Comparison of ENCODE assay signal across 7 cellular contexts in genomic region chr10:125158528-125159485, GRCh38. TPM values are rescaled to one million over a fixed set of nuclear protein-coding genes. Genes with fewer than 3 reads are reported as not detected.
DNase-seq lines count a peak whose midpoint lies in the region; ATAC-seq and TF ChIP-seq lines count a peak whose summit lies in the region.

No MANE protein-coding gene starts in this region.

- H3K23ac ChIP-seq in IMR-90 (ENCODE audit: low read depth, low read length), result peak overlapping the region; percentile 94; the same call in 1 of the 2 replicates

- H3K9me1 ChIP-seq in IMR-90 (ENCODE audit: insufficient read depth, low read length), result peaks cover 8% of the 10 kb centered on the region

- H3K4ac ChIP-seq in IMR-90 (ENCODE audit: low read depth, low read length), result peak overlapping the region; percentile 63

- H3K36me3 ChIP-seq in IMR-90 (ENCODE audit: control insufficient read depth, insufficient read depth, low read length), result no peaks in the 10 kb centered on the region

- H3K4me1 ChIP-seq in IMR-90 (ENCODE audit: control insufficient read depth, insufficient read depth, low read length), result peaks cover 18% of the 10 kb centered on the region

- dilution Hi-C loops in IMR-90 (cut with HindIII; ENCODE audit: low sequenced_read_pairs, unreplicated experiment), result no loop called here

- peaks cover 0 to 14% of the 10 kb centered on the region in 2 experiments for H3K79me1 ChIP-seq in IMR-90 (ENCODE audit: low read depth in 1 of 2, low read length in 2 of 2)

- H3K14ac ChIP-seq in IMR-90 (replicated peaks; ENCODE audit: low read depth, low read length), result peak overlapping the region; percentile 70

- intact Hi-C loops in IMR-90 (cut with micrococcal nuclease), result loop anchor here (1.0 to 5.0 kb wide), 3 partner anchors 162 to 559 kb away; no protein-coding TSS in a partner anchor
- intact Hi-C loops in cardiac septum (cut with DNase I), result loop anchor here (2.0 kb wide), 2 partner anchors 66 to 76 kb away; no protein-coding TSS in a partner anchor

- in situ Hi-C loops in G401 (cut with HindIII; ENCODE audit: low sequenced_read_pairs) (no loop called here), IMR-90 (cut with MboI; ENCODE audit: low sequenced_read_pairs) (loop anchor here (10.0 kb wide), 1 partner anchor 104 kb away; no protein-coding TSS in a partner anchor)

- H2BK15ac ChIP-seq in IMR-90 (ENCODE audit: low read depth, low read length), result no peak overlapping the region

- BruUV-seq in IMR-90 (replicated peaks; lab: Mats Ljungman, UMichigan), result no TSS peak

- H4K91ac ChIP-seq in IMR-90 (ENCODE audit: insufficient read depth, low read depth, low read length), result peak overlapping the region; percentile 25; the same call in 1 of the 2 replicates

- H3K4me3 ChIP-seq in IMR-90 (ENCODE audit: insufficient read depth, low read depth, low read length), result peak overlapping the region; percentile 93

- H3K9me3 Mint-ChIP-seq in activated naive CD8-positive, alpha-beta T cell treated with anti-CD3 and anti-CD28 coated beads, Interleukin-2, amount 50 U/mL, for 24 hours, result no peaks in the 10 kb centered on the region
- H3K9me3 Mint-ChIP-seq in osteocyte (ENCODE audit: unreplicated experiment), result no peaks in the 10 kb centered on the region

- H2BK5ac ChIP-seq in IMR-90 (ENCODE audit: low read depth, low read length, poor library complexity, severe bottlenecking), result peak overlapping the region; percentile 90

- H2AK5ac ChIP-seq in IMR-90 (ENCODE audit: low read depth, low read length), result 0 out of 2 replicates have a peak overlapping the region, but pooled peaks have one; percentile 38

- peak overlapping the region; percentile 86 for H2AFZ ChIP-seq in IMR-90 (replicated peaks; ENCODE audit: low read length, poor library complexity)

- peak overlapping the region in 1 of 2 experiments; percentile 40; a peak in 2 of 4 replicates for H4K8ac ChIP-seq in IMR-90 (ENCODE audit: low read depth in 2 of 2, low read length in 2 of 2)

- no peak overlapping the region; the same call in 1 of the 2 replicates for H2BK120ac ChIP-seq in IMR-90 (ENCODE audit: low read depth, low read length)

- no peaks in the 10 kb centered on the region for H3K9me3 ChIP-seq in IMR-90 (ENCODE audit: control insufficient read depth, insufficient read depth, low read length)

- DNase-seq in G401 (ENCODE audit: low spot score) (peak; percentile 67), IMR-90 (peak; percentile 54), cardiac septum (ENCODE audit: low spot score) (peak; percentile 83), osteocyte (ENCODE audit: extremely low spot score, unreplicated experiment) (peak; percentile 81), NCI-H2081 treated with DMSO at 0.1 percent for 48 hours (lab: John Stamatoyannopoulos, UW) (no peak)
- peak; percentile 10 for DNase-seq in activated naive CD8-positive, alpha-beta T cell treated with anti-CD3 and anti-CD28 coated beads, Interleukin-2, amount 50 U/mL, for 24 hours

- peak overlapping the region; percentile 37 for H3K56ac ChIP-seq in IMR-90 (ENCODE audit: extremely low read depth, insufficient read depth, low read length)

- CTCF ChIA-PET in IMR-90 (lab: Yijun Ruan, JAX), result no interaction called here

- peak overlapping the region; percentile 78 for H2AK9ac ChIP-seq in IMR-90 (replicated peaks; ENCODE audit: low read depth, low read length, poor library complexity)

- peaks cover 65% of the 10 kb centered on the region for H3K27me3 Mint-ChIP-seq in activated naive CD8-positive, alpha-beta T cell treated with anti-CD3 and anti-CD28 coated beads, Interleukin-2, amount 50 U/mL, for 24 hours
- no peaks in the 10 kb centered on the region for H3K27me3 Mint-ChIP-seq in osteocyte (ENCODE audit: unreplicated experiment)

- peaks cover 46% of the 10 kb centered on the region for H4K20me1 ChIP-seq in IMR-90 (ENCODE audit: insufficient read depth, low read length)

- peaks cover 9% of the 10 kb centered on the region for H3K4me1 Mint-ChIP-seq in activated naive CD8-positive, alpha-beta T cell treated with anti-CD3 and anti-CD28 coated beads, Interleukin-2, amount 50 U/mL, for 24 hours
- peaks cover 43% of the 10 kb centered on the region for H3K4me1 Mint-ChIP-seq in osteocyte (ENCODE audit: unreplicated experiment)

- H3K4me2 ChIP-seq in IMR-90 (ENCODE audit: low read depth, low read length), result peak overlapping the region; percentile 63

- H3K27me3 ChIP-seq in IMR-90 (ENCODE audit: control insufficient read depth, insufficient read depth, low read length), result no peaks in the 10 kb centered on the region

- peak overlapping the region; percentile 74 for H3K9ac ChIP-seq in IMR-90 (ENCODE audit: low read depth, low read length)

- H3K36me3 Mint-ChIP-seq in activated naive CD8-positive, alpha-beta T cell treated with anti-CD3 and anti-CD28 coated beads, Interleukin-2, amount 50 U/mL, for 24 hours (ENCODE audit: low read depth), result no peaks in the 10 kb centered on the region
- H3K36me3 Mint-ChIP-seq in osteocyte (ENCODE audit: unreplicated experiment), result no peaks in the 10 kb centered on the region

- no peak overlapping the region for H4K5ac ChIP-seq in IMR-90 (ENCODE audit: low read depth, low read length)

- peak; percentile 9 for ATAC-seq in IMR-90 (ENCODE audit: low read depth)
- ATAC-seq in activated naive CD8-positive, alpha-beta T cell treated with anti-CD3 and anti-CD28 coated beads, Interleukin-2, amount 50 U/mL, for 24 hours, result peak; percentile 31
- ATAC-seq in GM18505 (IDR thresholded peaks at IDR 0.05; ENCODE audit: unreplicated experiment), result no peak

- 0 out of 2 replicates have a peak overlapping the region, but pooled peaks have one; percentile 0 for H3K18ac ChIP-seq in IMR-90 (ENCODE audit: low read depth, low read length)

- H3K27ac ChIP-seq in IMR-90 (ENCODE audit: insufficient read depth, low read length), result peak overlapping the region; percentile 82

- TF ChIP-seq POLR2A in IMR-90 (IDR thresholded peaks at IDR 0.05; ENCODE audit: low read depth, low read length) (peak; percentile 39), GM18505 (IDR thresholded peaks at IDR 0.05; ENCODE audit: borderline replicate concordance, extremely low read depth, insufficient read depth, insufficient read length) (no peak)

- H2BK20ac ChIP-seq in IMR-90 (ENCODE audit: low read depth, low read length), result no peak overlapping the region

- peak overlapping the region; percentile 52 for H3K27ac Mint-ChIP-seq in activated naive CD8-positive, alpha-beta T cell treated with anti-CD3 and anti-CD28 coated beads, Interleukin-2, amount 50 U/mL, for 24 hours
- H3K27ac Mint-ChIP-seq in osteocyte (ENCODE audit: unreplicated experiment), result peak overlapping the region; percentile 93

- H3K4me3 Mint-ChIP-seq in activated naive CD8-positive, alpha-beta T cell treated with anti-CD3 and anti-CD28 coated beads, Interleukin-2, amount 50 U/mL, for 24 hours, result peak overlapping the region; percentile 69
- peak overlapping the region; percentile 95 for H3K4me3 Mint-ChIP-seq in osteocyte (ENCODE audit: unreplicated experiment)

- WGBS in IMR-90 (ENCODE audit: extremely low coverage in 2 of 2, insufficient read length in 1 of 2), 2 experiments, result 0% methylated on average over 36 of the region's 117 CpGs; no CpG with 5 or more reads in 1 of the 2 experiments

- TF ChIP-seq CTCF in IMR-90 (conservative IDR thresholded peaks at IDR 0.05; ENCODE audit: low read depth, low read length) (no peak), osteocyte (IDR thresholded peaks at IDR 0.05) (no peak)

- TF ChIP-seq RAD21 in IMR-90 (IDR thresholded peaks at IDR 0.05; ENCODE audit: low read length), result no peak

- POLR2A ChIA-PET in IMR-90 (lab: Charles Lee; ENCODE audit: unreplicated experiment), result no interaction called here

TF ChIP-seq in IMR-90, 13 proteins besides CTCF, POLR2A, EP300 and RAD21:
- TF ChIP-seq CHD1 (IDR thresholded peaks at IDR 0.05; ENCODE audit: low read depth, low read length), result peak; percentile 85; the same call in 1 of the 2 replicates
- no peak for TF ChIP-seq NFE2L2 (IDR thresholded peaks at IDR 0.05; ENCODE audit: low read depth, low read length)
- TF ChIP-seq RCOR1 (IDR thresholded peaks at IDR 0.05; ENCODE audit: insufficient replicate concordance, low read length), result no peak
- 0 out of 2 replicates have a peak, but pooled peaks have one; percentile 11 for TF ChIP-seq BHLHE40 (IDR thresholded peaks at IDR 0.05; ENCODE audit: low read depth, low read length)

RNA-seq across cellular contexts. Expression of gene CTBP2, which starts 1.6 kb away (rescaled TPM):
- 85.3 and 98.5 TPM in 2 replicates for total RNA-seq in G401 (2014; rRNA removed; shearing (Covaris generic))
- total RNA-seq in IMR-90 (2012; rRNA removed), result 74.2 and 81.0 TPM in 2 replicates
- polyA plus RNA-seq in IMR-90 (2012; rRNA removed), result 80.2 and 86.6 TPM in 2 replicates
- polyA plus RNA-seq in IMR-90 (2012; cell fraction: cytosol; rRNA removed), result 63.0 and 104 TPM in 2 replicates
- 167 and 220 TPM in 2 replicates for polyA plus RNA-seq in IMR-90 (2012; cell fraction: nucleus; rRNA removed; ENCODE audit: low replicate concordance)
- total RNA-seq in cardiac septum, result 35.9 TPM
- total RNA-seq in osteocyte, result 125 and 127 TPM in 2 replicates
